11 cellular contexts compared by ENCODE assay signal in genomic region chr17:80861360-80861861, GRCh38.
DNase-seq lines count a peak whose midpoint lies in the region; ATAC-seq, FAIRE-seq and TF ChIP-seq lines count a peak whose summit lies in the region.
"Had no signal": no experiment of that assay in that cellular context is flagged by ENCODE, and none has a peak within 500 bp of the region (broad histone marks: within the 10 kb centered on the region; RNA-seq: fewer than 3 reads in every experiment).

No MANE protein-coding gene starts in this region.

- no peak overlapping the region for H2AK5ac ChIP-seq in H1 (ENCODE audit: low read depth, low read length)

- peak overlapping the region; percentile 76; the same call in 1 of the 2 replicates for H2BK15ac ChIP-seq in H1 (ENCODE audit: low read length)

- H3K36me3 Mint-ChIP-seq in CD8-positive, alpha-beta memory T cell: peaks cover 14 to 43% (median 19%) of the 10 kb centered on the region in 3 donors

- H3K27me3 Mint-ChIP-seq in CD8-positive, alpha-beta memory T cell: no peaks in the 10 kb centered on the region

- H4K20me1 ChIP-seq in H1 (replicated peaks in 1 of 2; ENCODE audit: control insufficient read depth in 1 of 2, insufficient read depth in 2 of 2, low read length in 2 of 2): no peaks in the 10 kb centered on the region

- H4K8ac ChIP-seq in H1 (ENCODE audit: extremely low read depth, insufficient read depth, low read length): no peak overlapping the region

- TF ChIP-seq CTCF in BE2C (IDR thresholded peaks at IDR 0.05; ENCODE audit: low read depth, low read length): no peak
- no peak for TF ChIP-seq CTCF in H1 (IDR thresholded peaks at IDR 0.05; ENCODE audit: control extremely low read depth in 1 of 3, insufficient read depth in 1 of 3, low read depth in 1 of 3, low read length in 3 of 3)
- TF ChIP-seq CTCF in omental fat pad (IDR thresholded peaks at IDR 0.05): no peak

- no peak overlapping the region for H3K14ac ChIP-seq in H1 (ENCODE audit: insufficient read length)

- H3K27ac Mint-ChIP-seq in CD8-positive, alpha-beta memory T cell: peak overlapping the region in 6 of 8 donors; percentile 43 to 78 (median 58)

- H3K4me2 ChIP-seq in H1 (ENCODE audit: insufficient read depth in 1 of 2, low read depth in 2 of 2, low read length in 2 of 2): no peak overlapping the region

- H3K9me3 ChIP-seq in BE2C: no peaks in the 10 kb centered on the region
- no peaks in the 10 kb centered on the region for H3K9me3 ChIP-seq in CD8-positive, alpha-beta memory T cell (ENCODE audit: low read length)
- H3K9me3 ChIP-seq in SJSA1 (replicated peaks): no peaks in the 10 kb centered on the region
- no peaks in the 10 kb centered on the region for H3K9me3 ChIP-seq in H1 (ENCODE audit: insufficient read depth in 2 of 2, low read depth in 1 of 2, low read length in 1 of 2)

- H3K4me3 Mint-ChIP-seq in CD8-positive, alpha-beta memory T cell: peak overlapping the region in 2 of 7 donors; percentile 25 to 39

- H3K36me3 ChIP-seq in BE2C (peaks cover 3% of the 10 kb centered on the region; the same call in 1 of the 2 replicates), SJSA1 (peaks cover 34% of the 10 kb centered on the region), H1 (ENCODE audit: control insufficient read depth in 2 of 4, insufficient read depth in 4 of 4, low read length in 3 of 4) (no peaks in the 10 kb centered on the region; a peak in 1 of 8 replicates)
- H3K36me3 ChIP-seq in CD8-positive, alpha-beta memory T cell (ENCODE audit: insufficient read depth, low read length): peaks cover 12% of the 10 kb centered on the region

- no peaks in the 10 kb centered on the region for H3K79me2 ChIP-seq in H1 (ENCODE audit: control insufficient read depth in 1 of 2, insufficient read depth in 2 of 2, low read length in 2 of 2)

- no peak overlapping the region for H3K27ac ChIP-seq in CD8-positive, alpha-beta memory T cell (ENCODE audit: low read depth, low read length)
- peak overlapping the region; percentile 12; the same call in 1 of the 2 replicates for H3K27ac ChIP-seq in SJSA1
- no peak overlapping the region for H3K27ac ChIP-seq in H1 (ENCODE audit: low read depth, low read length)
- H3K27ac ChIP-seq: HL-60 had no signal

- H3K23me2 ChIP-seq in H1 (ENCODE audit: low read depth, low read length): no peaks in the 10 kb centered on the region

- H3K23ac ChIP-seq in H1 (ENCODE audit: insufficient read length): no peak overlapping the region

- no peak overlapping the region for H3K56ac ChIP-seq in H1 (replicated peaks; ENCODE audit: insufficient read length, low read depth, low read length)

- H3K4me1 ChIP-seq in BE2C: peaks cover 41% of the 10 kb centered on the region
- H3K4me1 ChIP-seq in CD8-positive, alpha-beta memory T cell (ENCODE audit: insufficient read depth, low read length): peaks cover 33% of the 10 kb centered on the region
- peaks cover 56% of the 10 kb centered on the region for H3K4me1 ChIP-seq in SJSA1 (replicated peaks)
- peaks cover 4 to 24% (median 13%) of the 10 kb centered on the region in 4 experiments for H3K4me1 ChIP-seq in H1 (replicated peaks in 1 of 4; ENCODE audit: control insufficient read depth in 3 of 4, insufficient read depth in 4 of 4, low read length in 3 of 4)

- H4K5ac ChIP-seq in H1 (ENCODE audit: insufficient read length, low read depth, low read length): no peak overlapping the region

- no peaks in the 10 kb centered on the region for H3K9me3 Mint-ChIP-seq in CD8-positive, alpha-beta memory T cell

- no peak overlapping the region for H2BK5ac ChIP-seq in H1 (ENCODE audit: low read depth, low read length)

- 93% methylated on average over 11 of the region's 11 CpGs; no CpG with 5 or more reads in 1 of the 2 experiments for WGBS in H1 (ENCODE audit: extremely low coverage in 1 of 2, insufficient coverage in 1 of 2, insufficient read length in 1 of 2, insufficient replicate concordance in 2 of 2, low coverage in 1 of 2, low lambda C conversion rate in 2 of 2, missing lambda C conversion rate in 1 of 2), 2 experiments

- FAIRE-seq in H1 (lab: Jason Lieb, UNC): no peak

- no peak for TF ChIP-seq POLR2A in H1 (IDR thresholded peaks at IDR 0.05; ENCODE audit: control extremely low read depth in 1 of 2, low read depth in 2 of 2, low read length in 2 of 2)

- no peak overlapping the region for H4K91ac ChIP-seq in H1 (replicated peaks; ENCODE audit: insufficient read length, low read length)

- H3K27me3 ChIP-seq in BE2C (no peaks in the 10 kb centered on the region), SJSA1 (replicated peaks) (no peaks in the 10 kb centered on the region), H1 (replicated peaks in 1 of 4; ENCODE audit: control insufficient read depth in 3 of 4, extremely low read depth in 1 of 4, insufficient read depth in 3 of 4, low read length in 3 of 4) (no peaks in the 10 kb centered on the region)
- H3K27me3 ChIP-seq in CD8-positive, alpha-beta memory T cell (ENCODE audit: insufficient read depth, low read length, poor library complexity, severe bottlenecking): no peaks in the 10 kb centered on the region

- ATAC-seq in omental fat pad (ENCODE audit: low FRiP score): no peak
- no peak for ATAC-seq in GM19452 (IDR thresholded peaks at IDR 0.05; ENCODE audit: unreplicated experiment)
- ATAC-seq in GM19328 (IDR thresholded peaks at IDR 0.05; ENCODE audit: unreplicated experiment): no peak

- H3K18ac ChIP-seq in H1 (ENCODE audit: extremely low read depth, low read length): no peak overlapping the region

- DNase-seq in BE2C (peak; percentile 71), SJSA1 (ENCODE audit: low read depth in 1 of 2, low spot score in 2 of 2) (peak in 1 of 2 experiments; percentile 37), H1 (ENCODE audit: low read depth in 1 of 2, low spot score in 2 of 2) (no peak), omental fat pad (ENCODE audit: low spot score) (no peak), NCI-H2196 treated with DMSO at 0.1 percent for 48 hours (lab: John Stamatoyannopoulos, UW; ENCODE audit: unreplicated experiment) (no peak)
- peak in 1 of 5 donors; percentile 35 for DNase-seq in CD8-positive, alpha-beta memory T cell
- DNase-seq: activated CD4-positive, CD25-positive, alpha-beta regulatory T cell treated with anti-CD3 and anti-CD28 coated beads, Interleukin-2, amount 50 U/mL, for 72 hours; GOT3 had no signal

- TF ChIP-seq EP300 in H1 (IDR thresholded peaks at IDR 0.05; ENCODE audit: borderline replicate concordance in 1 of 2, low read depth in 2 of 2, low read length in 2 of 2): no peak

- no peaks in the 10 kb centered on the region; the same call in 1 of the 2 replicates for H3K79me1 ChIP-seq in H1 (ENCODE audit: low read depth, low read length)

- peaks cover 20 to 42% (median 38%) of the 10 kb centered on the region in 3 donors for H3K4me1 Mint-ChIP-seq in CD8-positive, alpha-beta memory T cell

- TF ChIP-seq RAD21 in H1 (IDR thresholded peaks at IDR 0.05 in 1 of 2, conservative IDR thresholded peaks at IDR 0.05 in 1 of 2; ENCODE audit: low read depth in 2 of 2, low read length in 2 of 2): no peak

- no peak overlapping the region for H3K9ac ChIP-seq in H1 (replicated peaks in 1 of 4; ENCODE audit: extremely low read depth in 1 of 4, low read depth in 3 of 4, low read length in 3 of 4)

- CTCF ChIA-PET in CD8-positive, alpha-beta memory T cell (lab: Charles Lee): no interaction called here
- CTCF ChIA-PET in H1 (lab: Charles Lee; ENCODE audit: partially characterized antibody): interaction anchor here (0.8 to 1.8 kb wide), 3 partner anchors 12 to 38 kb away, joined by 3 to 5 read pairs (median 5); no protein-coding TSS in a partner anchor

- no peak overlapping the region for H2BK20ac ChIP-seq in H1 (ENCODE audit: low read length)

- no peak overlapping the region for H2AFZ ChIP-seq in H1 (ENCODE audit: low read length)

- no peak overlapping the region for H3K4me3 ChIP-seq in BE2C (ENCODE audit: low read depth, low read length)
- no peak overlapping the region for H3K4me3 ChIP-seq in CD8-positive, alpha-beta memory T cell (ENCODE audit: low read length)
- H3K4me3 ChIP-seq in SJSA1: no peak overlapping the region
- no peak overlapping the region for H3K4me3 ChIP-seq in H1 (ENCODE audit: extremely low read depth in 1 of 4, insufficient read depth in 2 of 4, low read depth in 3 of 4, low read length in 4 of 4)

- POLR2A ChIA-PET in CD8-positive, alpha-beta memory T cell (lab: Charles Lee): no interaction called here
- POLR2A ChIA-PET in H1 (lab: Charles Lee; ENCODE audit: partially characterized antibody): no interaction called here

- H3K4ac ChIP-seq in H1 (replicated peaks; ENCODE audit: insufficient read length, low read depth, low read length): peak overlapping the region; percentile 19

- H2BK12ac ChIP-seq in H1 (ENCODE audit: low read depth, low read length): no peak overlapping the region

- H2BK120ac ChIP-seq in H1 (replicated peaks; ENCODE audit: low read depth, low read length): no peak overlapping the region

TF ChIP-seq in H1, 55 proteins besides CTCF, POLR2A, EP300 and RAD21:
- TF ChIP-seq BACH1 (IDR thresholded peaks at IDR 0.05; ENCODE audit: low read length): no peak
- TF ChIP-seq JUN (IDR thresholded peaks at IDR 0.05; ENCODE audit: low read depth, low read length): no peak
